In genomic region chr18:5237083-5237722, GRCh38 we compare ENCODE assay signal across 8 cellular contexts. TPM values are rescaled to one million over a fixed set of nuclear protein-coding genes. Genes with fewer than 3 reads are reported as not detected.
DNase-seq lines count a peak whose midpoint lies in the region; ATAC-seq, FAIRE-seq and TF ChIP-seq lines count a peak whose summit lies in the region.

No MANE protein-coding gene starts in this region.

- H3K4me1 Mint-ChIP-seq in immature natural killer cell, result peaks cover 37 to 52% of the 10 kb centered on the region in 2 donors

- H3K4me3 Mint-ChIP-seq in immature natural killer cell, result peak overlapping the region; percentile 93 to 95 (median 94)

- no peak for FAIRE-seq in GM12878 (lab: Jason Lieb, UNC)

- peak overlapping the region; percentile 95 for H3K4me3 ChIP-seq in GM12878

- RAD21 ChIA-PET in GM12878 (lab: Charles Lee; ENCODE audit: unreplicated experiment), result interaction anchor here (1.0 to 3.1 kb wide), 3 partner anchors 9 to 1088 kb away, joined by 3 to 33 read pairs (median 5); partner anchors contain the start of gene ZBTB14

- TSS peak; percentile 95 for BruUV-seq in GM12878 (replicated peaks; lab: Mats Ljungman, UMichigan)

- in situ Hi-C loops in GM12878 (cut with MboI), result loop anchor here (5.0 kb wide), 1 partner anchor 55 kb away; no protein-coding TSS in a partner anchor

- TF ChIP-seq POLR2A in GM12878 (IDR thresholded peaks at IDR 0.05; ENCODE audit: low read depth, low read length), result no peak

- TF ChIP-seq EP300 in GM12878 (IDR thresholded peaks at IDR 0.05; ENCODE audit: borderline replicate concordance in 1 of 2, control insufficient read depth in 1 of 2, low read depth in 2 of 2, low read length in 2 of 2), result 0 out of 4 replicates have a peak, but pooled peaks of 1 of the 2 experiments have one; percentile 20

- peaks cover 0 to 4% (median 0%) of the 10 kb centered on the region in 6 donors for H3K9me3 Mint-ChIP-seq in immature natural killer cell

- H3K27ac Mint-ChIP-seq in immature natural killer cell, result peak overlapping the region; percentile 96 to 99 (median 98)

- H3K9ac ChIP-seq in GM12878 (ENCODE audit: control insufficient read depth, insufficient read depth, low read length), result peak overlapping the region; percentile 96

- peak; percentile 1 to 12 for DNase-seq in stimulated activated CD4-positive, alpha-beta T cell treated with anti-CD3 and anti-CD28 coated beads, Interleukin-15, amount 100 ng/mL, for 1 hour (ENCODE audit: low read depth in 1 of 2, low spot score in 1 of 2)
- DNase-seq in stimulated activated CD4-positive, alpha-beta T cell treated with anti-CD3 and anti-CD28 coated beads, Interleukin-1b, Interleukin-23, amount 100 ng/mL, for 48 hours, result no peak
- DNase-seq in NCI-H2196 treated with DMSO at 0.1 percent for 48 hours (lab: John Stamatoyannopoulos, UW; ENCODE audit: unreplicated experiment), result peak; percentile 34
- no peak for DNase-seq in GM12878 (ENCODE audit: low read depth, low spot score)
- no peak for DNase-seq in immature natural killer cell
- DNase-seq in stimulated activated naive CD8-positive, alpha-beta T cell treated with anti-CD3 and anti-CD28 coated beads, Interleukin-15, Interleukin-2, amounts not matched to agents 100 U/mL and 50 U/mL, for 24 hours, result no peak
- DNase-seq in COLO668 (lab: John Stamatoyannopoulos, UW; ENCODE audit: unreplicated experiment), result no peak

- TF ChIP-seq RAD21 in GM12878 (IDR thresholded peaks at IDR 0.05; ENCODE audit: insufficient read depth, low read depth, low read length), result no peak

- peak overlapping the region; percentile 100 for H3K4me2 ChIP-seq in GM12878 (ENCODE audit: control insufficient read depth, insufficient read depth)

- intact Hi-C loops in GM12878 (cut with micrococcal nuclease; ENCODE audit: unreplicated experiment), result loop anchor here (1.0 to 10.0 kb wide), 2 partner anchors 59 to 162 kb away; no protein-coding TSS in a partner anchor

- H3K36me3 Mint-ChIP-seq in immature natural killer cell, result peaks cover 5 to 22% (median 14%) of the 10 kb centered on the region in 3 donors

- no peak for TF ChIP-seq CTCF in GM12878 (IDR thresholded peaks at IDR 0.05 in 2 of 3, conservative IDR thresholded peaks at IDR 0.05 in 1 of 3; ENCODE audit: control insufficient read depth in 2 of 3, extremely low read depth in 1 of 3, insufficient read depth in 1 of 3, low read depth in 3 of 3, low read length in 3 of 3)

- H2AFZ ChIP-seq in GM12878 (ENCODE audit: control insufficient read depth, low read depth, low read length), result peak overlapping the region; percentile 96

- H3K9me3 ChIP-seq in GM12878 (replicated peaks; ENCODE audit: control insufficient read depth, insufficient read depth, low read length), result no peaks in the 10 kb centered on the region

- peak; percentile 33 for ATAC-seq in HG02798 (IDR thresholded peaks at IDR 0.05; ENCODE audit: poor library complexity, unreplicated experiment)
- ATAC-seq in GM12878, result peak; percentile 61
- peak; percentile 20 for ATAC-seq in stimulated activated naive CD8-positive, alpha-beta T cell treated with anti-CD3 and anti-CD28 coated beads, Interleukin-15, Interleukin-2, amounts not matched to agents 100 U/mL and 50 U/mL, for 24 hours

- peaks cover 5% of the 10 kb centered on the region for H3K4me1 ChIP-seq in GM12878 (ENCODE audit: control insufficient read depth, insufficient read depth, low read length)

- H3K79me2 ChIP-seq in GM12878 (ENCODE audit: control insufficient read depth, insufficient read depth, low read length), result peaks cover 17% of the 10 kb centered on the region

- H3K27me3 Mint-ChIP-seq in immature natural killer cell (ENCODE audit: low read depth in 3 of 3), result peaks cover 12 to 17% (median 12%) of the 10 kb centered on the region in 3 donors

- no peaks in the 10 kb centered on the region; a peak in 1 of 4 replicates for H3K36me3 ChIP-seq in GM12878 (ENCODE audit: control insufficient read depth in 2 of 2, insufficient read depth in 2 of 2, low read length in 1 of 2)

- SMC1A ChIA-PET in GM12878 (lab: Charles Lee; ENCODE audit: uncharacterized antibody, unreplicated experiment), result interaction anchor here (0.6 to 2.3 kb wide), 10 partner anchors 9 to 1466 kb away, joined by 3 to 9 read pairs (median 4); no protein-coding TSS in a partner anchor

- no peaks in the 10 kb centered on the region for H3K27me3 ChIP-seq in GM12878 (replicated peaks in 1 of 2; ENCODE audit: control insufficient read depth in 2 of 2, insufficient read depth in 2 of 2, low read length in 1 of 2)

- H3K27ac ChIP-seq in GM12878 (ENCODE audit: control insufficient read depth, insufficient read depth), result peak overlapping the region; percentile 98

- CTCF ChIA-PET in GM12878 (lab: Yijun Ruan, JAX), result interaction anchor here (0.6 to 2.6 kb wide), 7 partner anchors 11 to 206 kb away, joined by 3 to 9 read pairs (median 3); no protein-coding TSS in a partner anchor

- POLR2A ChIA-PET in GM12878 (lab: Charles Lee), result interaction anchor here (1.1 to 4.5 kb wide), 4 partner anchors 9 to 58 kb away, joined by 4 to 51 read pairs (median 6); partner anchors contain the start of gene ZBTB14

- WGBS in GM12878 (ENCODE audit: insufficient coverage, insufficient replicate concordance, low lambda C conversion rate, missing lambda C conversion rate), result 5% methylated on average over 23 of the region's 23 CpGs

- H4K20me1 ChIP-seq in GM12878 (ENCODE audit: control insufficient read depth, insufficient read depth), result no peaks in the 10 kb centered on the region

TF ChIP-seq in GM12878, 131 proteins besides CTCF, POLR2A, EP300 and RAD21 (continues in another document):
- TF ChIP-seq MXI1 (IDR thresholded peaks at IDR 0.05; ENCODE audit: low read depth, low read length), result peak; percentile 45
- TF ChIP-seq YBX1 (IDR thresholded peaks at IDR 0.05), result no peak
- no peak for TF ChIP-seq TCF12 (IDR thresholded peaks at IDR 0.05; ENCODE audit: low read depth, low read length)
- TF ChIP-seq SMAD1 (IDR thresholded peaks at IDR 0.05; ENCODE audit: low read depth, partially characterized antibody), result peak; percentile 51
- TF ChIP-seq NKRF (conservative IDR thresholded peaks at IDR 0.05), result 0 out of 2 replicates have a peak, but pooled peaks have one; percentile 18

RNA-seq across cellular contexts. Expression of gene AKAIN1, which starts 40.1 kb away (rescaled TPM):
- total RNA-seq in GM12878 (2013; cell fraction: nucleolus; rRNA removed), result not detected in 2 replicates
- total RNA-seq in GM12878 (2014; rRNA removed) (not detected in 2 replicates), GM12878 (2014; rRNA removed; fragmentation: Illumina TruSeq; extraction: Trizol) (not detected in 2 replicates), GM12878 (2021) (not detected in 2 replicates)
- polyA plus RNA-seq in GM12878 (2011; ENCODE audit: low read depth), result not detected
- polyA plus RNA-seq in GM12878 (2011; rRNA removed) (not detected in 2 replicates), GM12878 (2014; fragmentation: Illumina TruSeq; extraction: Trizol) (not detected in 2 replicates), GM12878 (2014; fragmentation: Nextera tagmentation; extraction: Ambion mirVana) (not detected), GM12878 (2014; rRNA removed) (not detected in 2 replicates), GM12878 (2016; fragmentation: Nextera tagmentation; extraction: Ambion mirVana) (not detected), immature natural killer cell (not detected)
- not detected in 2 replicates for polyA plus RNA-seq in GM12878 (2011; cell fraction: cytosol; rRNA removed)
- polyA plus RNA-seq in GM12878 (2011; cell fraction: nucleus; rRNA removed), result not detected in 2 replicates
- polyA plus RNA-seq in GM12878 (2012), result not detected in 2 replicates
- polyA minus RNA-seq in GM12878 (2011; rRNA and poly(A)+ RNA removed), result not detected in 2 replicates
- polyA minus RNA-seq in GM12878 (2011; cell fraction: cytosol; rRNA and poly(A)+ RNA removed), result not detected in 2 replicates
- polyA minus RNA-seq in GM12878 (2011; cell fraction: nucleus; rRNA and poly(A)+ RNA removed), result not detected in 2 replicates

RNA-seq across cellular contexts. Expression of gene ZBTB14, which starts 58.3 kb away (rescaled TPM):
- 25.1 and 29.2 TPM in 2 replicates for total RNA-seq in GM12878 (2013; cell fraction: nucleolus; rRNA removed)
- total RNA-seq in GM12878 (2014; rRNA removed) (11.0 and 11.2 TPM in 2 replicates), GM12878 (2014; rRNA removed; fragmentation: Illumina TruSeq; extraction: Trizol) (12.6 and 13.1 TPM in 2 replicates), GM12878 (2021) (12.5 and 14.7 TPM in 2 replicates)
- polyA plus RNA-seq in GM12878 (2011; ENCODE audit: low read depth), result 5.1 TPM
- polyA plus RNA-seq in GM12878 (2011; rRNA removed) (21.2 and 33.6 TPM in 2 replicates), GM12878 (2014; fragmentation: Illumina TruSeq; extraction: Trizol) (13.5 and 19.4 TPM in 2 replicates), GM12878 (2014; fragmentation: Nextera tagmentation; extraction: Ambion mirVana) (1 to 10 TPM; 4.4 to 4.8 TPM), GM12878 (2014; rRNA removed) (7.7 and 9.1 TPM in 2 replicates), GM12878 (2016; fragmentation: Nextera tagmentation; extraction: Ambion mirVana) (10 to 100 TPM; 10.3 to 11.0 TPM), immature natural killer cell (10 to 100 TPM; 11.6 to 17.9 (median 14.3) TPM)
- 7.7 and 8.2 TPM in 2 replicates for polyA plus RNA-seq in GM12878 (2011; cell fraction: cytosol; rRNA removed)
- polyA plus RNA-seq in GM12878 (2011; cell fraction: nucleus; rRNA removed), result 29.6 and 33.1 TPM in 2 replicates
- polyA plus RNA-seq in GM12878 (2012), result 6.7 and 9.6 TPM in 2 replicates
- 14.0 and 18.9 TPM in 2 replicates for polyA minus RNA-seq in GM12878 (2011; rRNA and poly(A)+ RNA removed)
- polyA minus RNA-seq in GM12878 (2011; cell fraction: cytosol; rRNA and poly(A)+ RNA removed), result 6.1 and 7.0 TPM in 2 replicates
- polyA minus RNA-seq in GM12878 (2011; cell fraction: nucleus; rRNA and poly(A)+ RNA removed), result 27.7 and 34.6 TPM in 2 replicates

Comparison
In these comparisons a context has a peak if more than half of its experiments do, and no peak if none do; other contexts are left out.
1. DNase-seq: peak in stimulated activated CD4-positive, alpha-beta T cell treated with anti-CD3 and anti-CD28 coated beads, Interleukin-15, amount 100 ng/mL, for 1 hour (2 of 2) and NCI-H2196 treated with DMSO at 0.1 percent for 48 hours (single experiment); none in stimulated activated CD4-positive, alpha-beta T cell treated with anti-CD3 and anti-CD28 coated beads, Interleukin-1b, Interleukin-23, amount 100 ng/mL, for 48 hours (single experiment), GM12878 (single experiment), immature natural killer cell (0 of 3), stimulated activated naive CD8-positive, alpha-beta T cell treated with anti-CD3 and anti-CD28 coated beads, Interleukin-15, Interleukin-2, amounts not matched to agents 100 U/mL and 50 U/mL, for 24 hours (single experiment) and COLO668 (single experiment).
2. Peak in every context shown above with its lines, with median percentiles within 50 percentile points of each other: ATAC-seq.